In the genomic region with DNA sequence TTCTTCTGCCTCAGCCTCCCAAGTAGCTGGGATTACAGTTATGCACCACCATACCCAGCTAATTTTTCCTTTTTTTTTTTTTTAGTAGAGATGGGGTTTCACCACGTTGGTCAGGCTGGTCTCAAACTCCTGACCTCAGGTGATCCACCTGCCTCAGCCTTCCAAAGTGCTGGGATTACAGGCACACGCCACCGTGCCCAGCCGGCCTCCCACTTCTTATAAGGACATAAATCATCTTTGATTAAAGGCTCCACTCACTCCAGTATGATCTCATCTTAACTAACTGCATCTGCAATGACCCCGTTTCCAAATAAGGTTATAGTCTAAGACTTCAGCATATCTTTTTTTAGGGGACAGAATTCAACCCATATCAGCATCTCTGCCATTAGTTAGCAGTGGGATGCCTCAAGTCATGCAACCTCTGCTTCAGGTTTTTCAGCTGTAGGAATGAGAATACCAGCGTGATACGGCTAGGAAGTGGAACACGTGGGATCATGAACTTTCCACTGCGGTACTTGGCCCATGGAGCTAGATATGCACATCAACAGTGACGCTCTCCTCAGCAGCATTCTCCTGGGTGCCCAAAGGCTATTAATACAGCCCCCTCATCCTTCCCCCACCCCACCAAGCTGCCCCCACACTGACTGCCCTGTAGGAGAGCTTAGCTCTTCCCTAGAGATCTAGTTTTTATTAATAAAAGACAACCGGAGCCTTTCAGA, we compare ENCODE assay signal across 12 cellular contexts. TPM values are rescaled to one million over a fixed set of nuclear protein-coding genes. Genes with fewer than 3 reads are reported as not detected.
A peak's percentile ranks its signal among the peaks of the same experiment; 100 is the strongest.
DNase-seq lines count a peak whose midpoint lies in the region; FAIRE-seq and TF ChIP-seq lines count a peak whose summit lies in the region.
"Had no signal": no experiment of that assay in that cellular context is flagged by ENCODE, and none has a peak within 500 bp of the region (broad histone marks: within the 10 kb centered on the region; RNA-seq: fewer than 3 reads in every experiment).

No MANE protein-coding gene starts in this region.

- H3K4me1 Mint-ChIP-seq in astrocyte (ENCODE audit: low read depth, unreplicated experiment) (peaks cover 10% of the 10 kb centered on the region), immature natural killer cell (no peaks in the 10 kb centered on the region)

- H3K4me3 ChIP-seq in astrocyte (ENCODE audit: insufficient read depth, low read depth, low read length) (no peak overlapping the region), muscle layer of duodenum (ENCODE audit: low read depth in 1 of 2, low read length in 2 of 2) (no peak overlapping the region), tibial nerve (no peak overlapping the region), Karpas-422 (ENCODE audit: low read length) (no peak overlapping the region)
- H3K4me3 ChIP-seq: BLaER1 treated with 17β-estradiol and CSF1 and Interleukin-3, amounts not matched to agents 10 nM and 100 nM; testis had no signal

- H3K27me3 Mint-ChIP-seq in astrocyte (ENCODE audit: low read depth, unreplicated experiment), result no peaks in the 10 kb centered on the region
- H3K27me3 Mint-ChIP-seq in immature natural killer cell (ENCODE audit: low read depth in 3 of 3), result peaks cover 0 to 9% (median 6%) of the 10 kb centered on the region in 3 donors

- H3K4me2 ChIP-seq in astrocyte (ENCODE audit: low read length), result peak overlapping the region; percentile 28
- H3K4me2 ChIP-seq in Karpas-422 (ENCODE audit: low read depth, low read length, poor library complexity, severe bottlenecking), result no peak overlapping the region

- H3K4me3 Mint-ChIP-seq in astrocyte (ENCODE audit: unreplicated experiment) (peak overlapping the region; percentile 27), immature natural killer cell (no peak overlapping the region)

- no peaks in the 10 kb centered on the region for H3K79me2 ChIP-seq in astrocyte (ENCODE audit: insufficient read depth, low read length)
- H3K79me2 ChIP-seq in Karpas-422 (ENCODE audit: low read length), result no peaks in the 10 kb centered on the region

- no peak overlapping the region for H3K27ac ChIP-seq in astrocyte (ENCODE audit: low read depth, low read length)
- H3K27ac ChIP-seq in muscle layer of duodenum (ENCODE audit: low read length), result peak overlapping the region; percentile 60
- no peak overlapping the region for H3K27ac ChIP-seq in tibial nerve
- no peak overlapping the region for H3K27ac ChIP-seq in Karpas-422 (ENCODE audit: low read length)
- H3K27ac ChIP-seq: BLaER1 treated with 17β-estradiol and CSF1 and Interleukin-3, amounts not matched to agents 10 nM and 100 nM; testis had no signal

- DNase-seq in A172 (ENCODE audit: low spot score), result peak; percentile 69
- DNase-seq in HCEC 1CT, result peak; percentile 60
- peak; percentile 54 for DNase-seq in astrocyte (ENCODE audit: low read depth)
- no peak for DNase-seq in immature natural killer cell
- DNase-seq in NCI-H1694 (lab: John Stamatoyannopoulos, UW), result no peak
- DNase-seq in tibial nerve (ENCODE audit: low spot score in 2 of 2), result no peak
- no peak for DNase-seq in Karpas-422
- DNase-seq: SW 1271, testis had no signal

- H3K4me1 ChIP-seq in astrocyte (ENCODE audit: insufficient read depth, low read length), result peaks cover 8% of the 10 kb centered on the region
- peaks cover 0 to 10% of the 10 kb centered on the region in 2 donors for H3K4me1 ChIP-seq in muscle layer of duodenum (ENCODE audit: control insufficient read depth in 1 of 2, insufficient read depth in 2 of 2, low read length in 2 of 2)
- H3K4me1 ChIP-seq in tibial nerve, result peaks cover 0 to 14% (median 0%) of the 10 kb centered on the region in 4 donors
- peaks cover 5% of the 10 kb centered on the region for H3K4me1 ChIP-seq in Karpas-422 (ENCODE audit: low read length)
- H3K4me1 ChIP-seq: testis had no signal

- H3K36me3 Mint-ChIP-seq in astrocyte (ENCODE audit: low read depth, unreplicated experiment) (no peaks in the 10 kb centered on the region), immature natural killer cell (no peaks in the 10 kb centered on the region)

- whole genome bisulfite sequencing in tibial nerve, 2 donors, result 17 to 41% methylated on average over 11 of the region's 11 CpGs

- TF ChIP-seq CTCF in astrocyte (IDR thresholded peaks at IDR 0.05; ENCODE audit: insufficient read depth, low read depth, low read length) (no peak), tibial nerve (IDR thresholded peaks at IDR 0.05) (no peak)

- H3K27me3 ChIP-seq in astrocyte (ENCODE audit: insufficient read depth, low read length), result peaks cover 14% of the 10 kb centered on the region
- no peaks in the 10 kb centered on the region for H3K27me3 ChIP-seq in muscle layer of duodenum (ENCODE audit: low read depth, low read length)
- no peaks in the 10 kb centered on the region for H3K27me3 ChIP-seq in tibial nerve
- no peaks in the 10 kb centered on the region for H3K27me3 ChIP-seq in Karpas-422 (ENCODE audit: low read length)
- H3K27me3 ChIP-seq: BLaER1 treated with 17β-estradiol and CSF1 and Interleukin-3, amounts not matched to agents 10 nM and 100 nM; testis had no signal

- no peaks in the 10 kb centered on the region for H3K9me3 ChIP-seq in astrocyte (ENCODE audit: insufficient read depth, low read depth, low read length)
- H3K9me3 ChIP-seq in muscle layer of duodenum (ENCODE audit: control insufficient read depth in 1 of 2, low read length in 2 of 2), result no peaks in the 10 kb centered on the region
- H3K9me3 ChIP-seq in tibial nerve, result no peaks in the 10 kb centered on the region
- no peaks in the 10 kb centered on the region for H3K9me3 ChIP-seq in Karpas-422 (ENCODE audit: low read length)
- H3K9me3 ChIP-seq: BLaER1 treated with 17β-estradiol and CSF1 and Interleukin-3, amounts not matched to agents 10 nM and 100 nM; testis had no signal

- no peaks in the 10 kb centered on the region for H3K9me3 Mint-ChIP-seq in astrocyte (ENCODE audit: unreplicated experiment)
- H3K9me3 Mint-ChIP-seq in immature natural killer cell, result no peaks in the 10 kb centered on the region

- H2AFZ ChIP-seq in astrocyte (ENCODE audit: low read depth, low read length) (no peak overlapping the region), Karpas-422 (ENCODE audit: low read length) (no peak overlapping the region)

- no peaks in the 10 kb centered on the region for H3K9me2 ChIP-seq in Karpas-422 (replicated peaks; ENCODE audit: insufficient read depth, low read length)

- FAIRE-seq in astrocyte (lab: Jason Lieb, UNC), result no peak

- no peaks in the 10 kb centered on the region for H3K36me3 ChIP-seq in astrocyte (ENCODE audit: insufficient read depth, low read length)
- no peaks in the 10 kb centered on the region for H3K36me3 ChIP-seq in muscle layer of duodenum (ENCODE audit: control insufficient read depth in 1 of 2, insufficient read depth in 2 of 2, low read length in 2 of 2)
- H3K36me3 ChIP-seq in tibial nerve, result no peaks in the 10 kb centered on the region
- no peaks in the 10 kb centered on the region for H3K36me3 ChIP-seq in Karpas-422 (ENCODE audit: insufficient read depth, low read length)
- H3K36me3 ChIP-seq: BLaER1 treated with 17β-estradiol and CSF1 and Interleukin-3, amounts not matched to agents 10 nM and 100 nM had no signal

- TF ChIP-seq EP300 in tibial nerve (IDR thresholded peaks at IDR 0.05), result no peak

- peak overlapping the region; percentile 44 for H3K27ac Mint-ChIP-seq in astrocyte (ENCODE audit: unreplicated experiment)
- no peak overlapping the region for H3K27ac Mint-ChIP-seq in immature natural killer cell

- H4K20me1 ChIP-seq in astrocyte (ENCODE audit: insufficient read depth, low read length) (no peaks in the 10 kb centered on the region), Karpas-422 (ENCODE audit: insufficient read depth, low read depth, low read length) (no peaks in the 10 kb centered on the region)
- H4K20me1 ChIP-seq: BLaER1 treated with 17β-estradiol and CSF1 and Interleukin-3, amounts not matched to agents 10 nM and 100 nM had no signal

- no peak for TF ChIP-seq POLR2A in tibial nerve (IDR thresholded peaks at IDR 0.05)

- H3K9ac ChIP-seq in astrocyte (ENCODE audit: low read length), result no peak overlapping the region
- no peak overlapping the region for H3K9ac ChIP-seq in Karpas-422 (ENCODE audit: low read length)
- H3K9ac ChIP-seq: BLaER1 treated with 17β-estradiol and CSF1 and Interleukin-3, amounts not matched to agents 10 nM and 100 nM had no signal

RNA-seq across cellular contexts. Expression of gene MCHR1, which starts 41.4 kb away (rescaled TPM):
- total RNA-seq in A172 (2014; rRNA removed; shearing (Covaris generic)), result not detected in 2 replicates
- total RNA-seq in astrocyte, result 0.96 and 1.8 TPM in 2 replicates
- polyA plus RNA-seq in immature natural killer cell, result not detected
- 1 to 10 TPM in 1 of 4 donors, under 1 TPM in 1, not detected in 2; 0.39 to 1.0 TPM for total RNA-seq in tibial nerve
- total RNA-seq in Karpas-422 (2014; rRNA removed; shearing (Covaris generic); ENCODE audit: low replicate concordance), result not detected in 2 replicates
- total RNA-seq: H4 had no signal

Comparison
In these comparisons a context has a peak if more than half of its experiments do, and no peak if none do; other contexts are left out.
1. DNase-seq: peak in A172 (single experiment), HCEC 1CT (single experiment) and astrocyte (single experiment); none in immature natural killer cell (0 of 3), NCI-H1694 (single experiment), tibial nerve (0 of 2) and Karpas-422 (single experiment).